In the genomic region with DNA sequence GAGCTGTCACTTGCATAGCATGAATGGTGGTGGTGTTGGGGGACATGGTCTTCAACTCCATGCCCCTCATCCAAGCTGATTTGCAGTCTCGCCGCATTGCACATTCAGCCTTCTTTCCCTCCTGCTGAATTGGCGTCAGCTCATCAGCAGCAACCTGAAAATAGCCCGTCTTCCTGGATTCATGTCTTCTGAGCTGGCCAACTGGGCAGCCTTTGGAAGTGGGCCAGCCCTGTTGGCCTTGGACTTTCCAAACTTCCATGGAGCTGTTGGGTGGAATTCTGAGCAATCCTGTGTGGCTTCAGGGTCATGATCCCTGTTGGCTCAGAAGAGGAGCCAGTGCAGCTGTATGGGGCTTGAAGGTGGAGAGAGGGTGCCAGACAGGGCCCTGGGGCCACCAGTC, we compare ENCODE assay signal across 18 cellular contexts.
"Had no signal": no experiment of that assay in that cellular context is flagged by ENCODE, and none has a peak within 500 bp of the region (broad histone marks: within the 10 kb centered on the region; RNA-seq: fewer than 3 reads in every experiment).

No MANE protein-coding gene starts in this region.

- H3K27ac Mint-ChIP-seq: naive thymus-derived CD4-positive, alpha-beta T cell; nephron progenitor cell; stimulated activated effector memory CD8-positive, alpha-beta T cell treated with anti-CD3 and anti-CD28 coated beads, Interleukin-12 subunit alpha, Interleukin-12 subunit beta, amount 100 ng/mL, for 72 hours had no signal

- H3K4me1 ChIP-seq: gastroesophageal sphincter had no signal

- H3K4me1 Mint-ChIP-seq: naive thymus-derived CD4-positive, alpha-beta T cell; nephron progenitor cell; stimulated activated effector memory CD8-positive, alpha-beta T cell treated with anti-CD3 and anti-CD28 coated beads, Interleukin-12 subunit alpha, Interleukin-12 subunit beta, amount 100 ng/mL, for 72 hours had no signal

- ATAC-seq: esophagus mucosa; gastroesophageal sphincter; left lobe of liver; naive thymus-derived CD4-positive, alpha-beta T cell; right cardiac atrium; stimulated activated effector memory CD8-positive, alpha-beta T cell treated with anti-CD3 and anti-CD28 coated beads, Interleukin-12 subunit alpha, Interleukin-12 subunit beta, amount 100 ng/mL, for 72 hours; stimulated activated naive CD8-positive, alpha-beta T cell treated with anti-CD3 and anti-CD28 coated beads, Interleukin-15, Interleukin-2, amounts not matched to agents 100 U/mL and 50 U/mL, for 24 hours had no signal

- H3K4me3 Mint-ChIP-seq: naive thymus-derived CD4-positive, alpha-beta T cell; nephron progenitor cell; stimulated activated effector memory CD8-positive, alpha-beta T cell treated with anti-CD3 and anti-CD28 coated beads, Interleukin-12 subunit alpha, Interleukin-12 subunit beta, amount 100 ng/mL, for 72 hours had no signal

- H3K4me2 ChIP-seq: smooth muscle cell had no signal

- H3K36me3 Mint-ChIP-seq: stimulated activated effector memory CD8-positive, alpha-beta T cell treated with anti-CD3 and anti-CD28 coated beads, Interleukin-12 subunit alpha, Interleukin-12 subunit beta, amount 100 ng/mL, for 72 hours had no signal

- H3K36me3 ChIP-seq: cardiac muscle cell had no signal

- H3K9me3 Mint-ChIP-seq: nephron progenitor cell; stimulated activated effector memory CD8-positive, alpha-beta T cell treated with anti-CD3 and anti-CD28 coated beads, Interleukin-12 subunit alpha, Interleukin-12 subunit beta, amount 100 ng/mL, for 72 hours had no signal

- H3K27ac ChIP-seq: cardiac muscle cell, gastroesophageal sphincter, tibial nerve had no signal

- H3K27me3 ChIP-seq: cardiac muscle cell, tibial nerve had no signal

- H3K9me3 ChIP-seq: gastroesophageal sphincter, tibial nerve had no signal

- DNase-seq: cortex of kidney; effector memory CD4-positive, alpha-beta T cell; mammary epithelial cell; naive thymus-derived CD4-positive, alpha-beta T cell; nephron progenitor cell; posterior cingulate gyrus; right cardiac atrium; stimulated activated CD4-positive, alpha-beta T cell treated with anti-CD3 and anti-CD28 coated beads, Interleukin-4, amount 100 ng/mL, for 1 hour; stimulated activated CD8-positive, alpha-beta memory T cell treated with anti-CD3 and anti-CD28 coated beads, Interleukin-4, amount 100 ng/mL, for 48 hours; stimulated activated naive CD8-positive, alpha-beta T cell treated with anti-CD3 and anti-CD28 coated beads, Interleukin-15, Interleukin-2, amounts not matched to agents 100 U/mL and 50 U/mL, for 24 hours had no signal

- H3K4me3 ChIP-seq: cardiac muscle cell, dorsolateral prefrontal cortex, gastroesophageal sphincter, smooth muscle cell, tibial nerve had no signal
